1 cellular context compared by ENCODE assay signal in the genomic region with DNA sequence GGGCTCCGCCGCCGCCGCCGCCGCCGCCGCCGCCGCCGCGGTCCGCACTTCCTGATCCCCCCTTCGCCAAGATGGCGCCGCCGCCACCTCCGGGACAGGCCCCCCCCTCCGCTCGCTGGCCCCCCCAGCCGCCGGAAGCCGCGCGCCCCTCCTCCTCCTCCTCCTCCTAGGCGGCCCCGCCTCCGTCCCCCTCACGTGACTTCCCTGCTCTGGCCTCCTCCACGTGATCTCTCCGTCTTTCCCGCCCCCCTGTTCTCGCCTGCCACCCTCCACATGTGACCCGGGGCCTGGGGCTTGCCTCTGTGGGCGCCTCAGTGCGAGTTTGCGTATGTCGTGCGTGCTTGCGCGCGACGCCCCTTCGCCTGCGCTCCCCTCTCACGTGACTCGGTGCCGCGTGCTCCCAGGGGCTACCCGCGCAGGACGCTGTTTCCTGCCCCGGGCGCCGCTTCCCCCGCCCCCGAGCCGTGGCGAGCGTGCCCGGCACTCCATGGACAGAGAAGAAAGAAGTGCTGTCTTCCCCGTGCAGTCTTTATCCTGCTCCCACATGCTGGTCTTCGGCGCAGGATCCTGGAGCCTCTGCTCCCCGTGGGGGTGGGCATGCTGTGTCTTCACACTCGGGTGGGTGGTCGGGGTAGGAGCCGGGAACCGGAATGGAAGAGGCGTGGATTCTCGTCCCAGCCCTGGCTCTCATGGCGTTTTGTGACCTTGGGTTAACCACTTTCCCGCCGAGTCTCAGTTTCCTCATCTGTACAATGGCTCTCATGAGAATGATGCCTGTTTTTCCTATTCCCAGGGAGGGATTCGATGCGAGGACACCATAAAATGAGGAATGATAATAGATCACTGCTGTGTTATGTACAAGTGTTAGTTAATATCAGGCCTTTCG.
TF ChIP-seq lines count a peak whose summit lies in the region.

A gene (minus strand): TSS at position 53 of the 886 bp plus-strand sequence. CDS start 109 bp downstream, outside the sequence.

TF ChIP-seq in K562, 482 proteins besides CTCF, POLR2A, EP300 and RAD21 (continued from another document and continues in another):
- TF ChIP-seq, protein P1, sequence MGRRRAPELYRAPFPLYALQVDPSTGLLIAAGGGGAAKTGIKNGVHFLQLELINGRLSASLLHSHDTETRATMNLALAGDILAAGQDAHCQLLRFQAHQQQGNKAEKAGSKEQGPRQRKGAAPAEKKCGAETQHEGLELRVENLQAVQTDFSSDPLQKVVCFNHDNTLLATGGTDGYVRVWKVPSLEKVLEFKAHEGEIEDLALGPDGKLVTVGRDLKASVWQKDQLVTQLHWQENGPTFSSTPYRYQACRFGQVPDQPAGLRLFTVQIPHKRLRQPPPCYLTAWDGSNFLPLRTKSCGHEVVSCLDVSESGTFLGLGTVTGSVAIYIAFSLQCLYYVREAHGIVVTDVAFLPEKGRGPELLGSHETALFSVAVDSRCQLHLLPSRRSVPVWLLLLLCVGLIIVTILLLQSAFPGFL (CRISPR knock-in tag; IDR thresholded peaks at IDR 0.05): no peak
- TF ChIP-seq NCOA2 (IDR thresholded peaks at IDR 0.05; ENCODE audit: partially characterized antibody in 2 of 2) (no peak), ATF7 (IDR thresholded peaks at IDR 0.05) (peak; percentile 86), POLR3A (IDR thresholded peaks at IDR 0.05; ENCODE audit: borderline replicate concordance, extremely low read depth, insufficient read depth, insufficient read length) (no peak), OTX1 (CRISPR knock-in tag; IDR thresholded peaks at IDR 0.05) (0 out of 2 replicates have a peak, but pooled peaks have one; percentile 12), NFXL1 (CRISPR knock-in tag; IDR thresholded peaks at IDR 0.05) (no peak), ZNF143 (CRISPR knock-in tag; IDR thresholded peaks at IDR 0.05) (peak; percentile 70), KLF16 (IDR thresholded peaks at IDR 0.05) (peak; percentile 37; the same call in 1 of the 2 replicates), MEF2A (IDR thresholded peaks at IDR 0.05; ENCODE audit: control insufficient read depth, low read depth, low read length) (no peak), NCOA1 (IDR thresholded peaks at IDR 0.05; ENCODE audit: low read depth) (no peak), RBM34 (IDR thresholded peaks at IDR 0.05; ENCODE audit: borderline replicate concordance, insufficient read depth, low read length) (no peak), HDAC2 (IDR thresholded peaks at IDR 0.05) (peak; percentile 85), SREBF1 (IDR thresholded peaks at IDR 0.05; ENCODE audit: borderline replicate concordance, low read depth, low read length) (peak; percentile 88; the same call in 1 of the 2 replicates), ETV5 (CRISPR knock-in tag; IDR thresholded peaks at IDR 0.05; ENCODE audit: low read depth) (peak; percentile 64; the same call in 1 of the 2 replicates), FOXK1 (CRISPR knock-in tag; IDR thresholded peaks at IDR 0.05; ENCODE audit: borderline replicate concordance) (peak; percentile 84), KLF13 (tag; IDR thresholded peaks at IDR 0.05; ENCODE audit: borderline replicate concordance, low read depth) (peak; percentile 92), GABPB1 (CRISPR knock-in tag; IDR thresholded peaks at IDR 0.05) (peak; percentile 89), SRF (CRISPR knock-in tag; IDR thresholded peaks at IDR 0.05) (peak in 1 of 2 experiments; percentile 48; a peak in 1 of 4 replicates), PURB (CRISPR knock-in tag; IDR thresholded peaks at IDR 0.05; ENCODE audit: low read depth) (no peak), ZNF217 (CRISPR knock-in tag; IDR thresholded peaks at IDR 0.05) (no peak), RBM17 (IDR thresholded peaks at IDR 0.05; ENCODE audit: borderline replicate concordance, low read depth, low read length) (no peak), MYNN (IDR thresholded peaks at IDR 0.05) (peak; percentile 27; the same call in 1 of the 2 replicates), MYNN (CRISPR knock-in tag; IDR thresholded peaks at IDR 0.05) (no peak), NR4A1 (CRISPR knock-in tag; IDR thresholded peaks at IDR 0.05) (peak; percentile 94), NR4A1 (tag; IDR thresholded peaks at IDR 0.05) (peak; percentile 74; the same call in 1 of the 2 replicates), RCOR1 (IDR thresholded peaks at IDR 0.05; ENCODE audit: borderline replicate concordance in 1 of 2, low read depth in 2 of 2, low read length in 2 of 2) (peak; percentile 25 to 70; a peak in 2 of 4 replicates), PML (IDR thresholded peaks at IDR 0.05; ENCODE audit: low read length) (0 out of 2 replicates have a peak, but pooled peaks have one; percentile 22), ZNF77 (CRISPR knock-in tag; IDR thresholded peaks at IDR 0.05) (no peak)
- TF ChIP-seq, protein P2, sequence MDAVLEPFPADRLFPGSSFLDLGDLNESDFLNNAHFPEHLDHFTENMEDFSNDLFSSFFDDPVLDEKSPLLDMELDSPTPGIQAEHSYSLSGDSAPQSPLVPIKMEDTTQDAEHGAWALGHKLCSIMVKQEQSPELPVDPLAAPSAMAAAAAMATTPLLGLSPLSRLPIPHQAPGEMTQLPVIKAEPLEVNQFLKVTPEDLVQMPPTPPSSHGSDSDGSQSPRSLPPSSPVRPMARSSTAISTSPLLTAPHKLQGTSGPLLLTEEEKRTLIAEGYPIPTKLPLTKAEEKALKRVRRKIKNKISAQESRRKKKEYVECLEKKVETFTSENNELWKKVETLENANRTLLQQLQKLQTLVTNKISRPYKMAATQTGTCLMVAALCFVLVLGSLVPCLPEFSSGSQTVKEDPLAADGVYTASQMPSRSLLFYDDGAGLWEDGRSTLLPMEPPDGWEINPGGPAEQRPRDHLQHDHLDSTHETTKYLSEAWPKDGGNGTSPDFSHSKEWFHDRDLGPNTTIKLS (IDR thresholded peaks at IDR 0.05; ENCODE audit: borderline replicate concordance, low read depth): peak; percentile 73; the same call in 1 of the 2 replicates
- TF ChIP-seq, protein P3, sequence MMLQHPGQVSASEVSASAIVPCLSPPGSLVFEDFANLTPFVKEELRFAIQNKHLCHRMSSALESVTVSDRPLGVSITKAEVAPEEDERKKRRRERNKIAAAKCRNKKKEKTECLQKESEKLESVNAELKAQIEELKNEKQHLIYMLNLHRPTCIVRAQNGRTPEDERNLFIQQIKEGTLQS (IDR thresholded peaks at IDR 0.05): peak; percentile 34; the same call in 1 of the 2 replicates
- TF ChIP-seq, protein P3 (CRISPR knock-in tag; conservative IDR thresholded peaks at IDR 0.05): peak; percentile 60; the same call in 1 of the 2 replicates
- TF ChIP-seq, protein P4, sequence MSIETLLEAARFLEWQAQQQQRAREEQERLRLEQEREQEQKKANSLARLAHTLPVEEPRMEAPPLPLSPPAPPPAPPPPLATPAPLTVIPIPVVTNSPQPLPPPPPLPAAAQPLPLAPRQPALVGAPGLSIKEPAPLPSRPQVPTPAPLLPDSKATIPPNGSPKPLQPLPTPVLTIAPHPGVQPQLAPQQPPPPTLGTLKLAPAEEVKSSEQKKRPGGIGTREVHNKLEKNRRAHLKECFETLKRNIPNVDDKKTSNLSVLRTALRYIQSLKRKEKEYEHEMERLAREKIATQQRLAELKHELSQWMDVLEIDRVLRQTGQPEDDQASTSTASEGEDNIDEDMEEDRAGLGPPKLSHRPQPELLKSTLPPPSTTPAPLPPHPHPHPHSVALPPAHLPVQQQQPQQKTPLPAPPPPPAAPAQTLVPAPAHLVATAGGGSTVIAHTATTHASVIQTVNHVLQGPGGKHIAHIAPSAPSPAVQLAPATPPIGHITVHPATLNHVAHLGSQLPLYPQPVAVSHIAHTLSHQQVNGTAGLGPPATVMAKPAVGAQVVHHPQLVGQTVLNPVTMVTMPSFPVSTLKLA (conservative IDR thresholded peaks at IDR 0.05): peak; percentile 99
- TF ChIP-seq, protein P5, sequence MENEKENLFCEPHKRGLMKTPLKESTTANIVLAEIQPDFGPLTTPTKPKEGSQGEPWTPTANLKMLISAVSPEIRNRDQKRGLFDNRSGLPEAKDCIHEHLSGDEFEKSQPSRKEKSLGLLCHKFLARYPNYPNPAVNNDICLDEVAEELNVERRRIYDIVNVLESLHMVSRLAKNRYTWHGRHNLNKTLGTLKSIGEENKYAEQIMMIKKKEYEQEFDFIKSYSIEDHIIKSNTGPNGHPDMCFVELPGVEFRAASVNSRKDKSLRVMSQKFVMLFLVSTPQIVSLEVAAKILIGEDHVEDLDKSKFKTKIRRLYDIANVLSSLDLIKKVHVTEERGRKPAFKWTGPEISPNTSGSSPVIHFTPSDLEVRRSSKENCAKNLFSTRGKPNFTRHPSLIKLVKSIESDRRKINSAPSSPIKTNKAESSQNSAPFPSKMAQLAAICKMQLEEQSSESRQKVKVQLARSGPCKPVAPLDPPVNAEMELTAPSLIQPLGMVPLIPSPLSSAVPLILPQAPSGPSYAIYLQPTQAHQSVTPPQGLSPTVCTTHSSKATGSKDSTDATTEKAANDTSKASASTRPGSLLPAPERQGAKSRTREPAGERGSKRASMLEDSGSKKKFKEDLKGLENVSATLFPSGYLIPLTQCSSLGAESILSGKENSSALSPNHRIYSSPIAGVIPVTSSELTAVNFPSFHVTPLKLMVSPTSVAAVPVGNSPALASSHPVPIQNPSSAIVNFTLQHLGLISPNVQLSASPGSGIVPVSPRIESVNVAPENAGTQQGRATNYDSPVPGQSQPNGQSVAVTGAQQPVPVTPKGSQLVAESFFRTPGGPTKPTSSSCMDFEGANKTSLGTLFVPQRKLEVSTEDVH (IDR thresholded peaks at IDR 0.05; ENCODE audit: low read depth, partially characterized antibody): peak; percentile 83
- TF ChIP-seq, protein P6, sequence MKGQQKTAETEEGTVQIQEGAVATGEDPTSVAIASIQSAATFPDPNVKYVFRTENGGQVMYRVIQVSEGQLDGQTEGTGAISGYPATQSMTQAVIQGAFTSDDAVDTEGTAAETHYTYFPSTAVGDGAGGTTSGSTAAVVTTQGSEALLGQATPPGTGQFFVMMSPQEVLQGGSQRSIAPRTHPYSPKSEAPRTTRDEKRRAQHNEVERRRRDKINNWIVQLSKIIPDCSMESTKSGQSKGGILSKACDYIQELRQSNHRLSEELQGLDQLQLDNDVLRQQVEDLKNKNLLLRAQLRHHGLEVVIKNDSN (CRISPR knock-in tag; IDR thresholded peaks at IDR 0.05): peak; percentile 98
- TF ChIP-seq, protein P7, sequence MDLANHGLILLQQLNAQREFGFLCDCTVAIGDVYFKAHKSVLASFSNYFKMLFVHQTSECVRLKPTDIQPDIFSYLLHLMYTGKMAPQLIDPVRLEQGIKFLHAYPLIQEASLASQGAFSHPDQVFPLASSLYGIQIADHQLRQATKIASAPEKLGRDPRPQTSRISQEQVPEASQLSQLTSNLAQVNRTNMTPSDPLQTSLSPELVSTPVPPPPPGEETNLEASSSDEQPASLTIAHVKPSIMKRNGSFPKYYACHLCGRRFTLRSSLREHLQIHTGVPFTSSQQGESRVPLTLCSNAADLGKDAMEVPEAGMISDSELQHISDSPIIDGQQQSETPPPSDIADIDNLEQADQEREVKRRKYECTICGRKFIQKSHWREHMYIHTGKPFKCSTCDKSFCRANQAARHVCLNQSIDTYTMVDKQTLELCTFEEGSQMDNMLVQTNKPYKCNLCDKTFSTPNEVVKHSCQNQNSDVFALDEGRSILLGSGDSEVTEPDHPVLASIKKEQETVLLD (IDR thresholded peaks at IDR 0.05): peak; percentile 99
- TF ChIP-seq, protein P8, sequence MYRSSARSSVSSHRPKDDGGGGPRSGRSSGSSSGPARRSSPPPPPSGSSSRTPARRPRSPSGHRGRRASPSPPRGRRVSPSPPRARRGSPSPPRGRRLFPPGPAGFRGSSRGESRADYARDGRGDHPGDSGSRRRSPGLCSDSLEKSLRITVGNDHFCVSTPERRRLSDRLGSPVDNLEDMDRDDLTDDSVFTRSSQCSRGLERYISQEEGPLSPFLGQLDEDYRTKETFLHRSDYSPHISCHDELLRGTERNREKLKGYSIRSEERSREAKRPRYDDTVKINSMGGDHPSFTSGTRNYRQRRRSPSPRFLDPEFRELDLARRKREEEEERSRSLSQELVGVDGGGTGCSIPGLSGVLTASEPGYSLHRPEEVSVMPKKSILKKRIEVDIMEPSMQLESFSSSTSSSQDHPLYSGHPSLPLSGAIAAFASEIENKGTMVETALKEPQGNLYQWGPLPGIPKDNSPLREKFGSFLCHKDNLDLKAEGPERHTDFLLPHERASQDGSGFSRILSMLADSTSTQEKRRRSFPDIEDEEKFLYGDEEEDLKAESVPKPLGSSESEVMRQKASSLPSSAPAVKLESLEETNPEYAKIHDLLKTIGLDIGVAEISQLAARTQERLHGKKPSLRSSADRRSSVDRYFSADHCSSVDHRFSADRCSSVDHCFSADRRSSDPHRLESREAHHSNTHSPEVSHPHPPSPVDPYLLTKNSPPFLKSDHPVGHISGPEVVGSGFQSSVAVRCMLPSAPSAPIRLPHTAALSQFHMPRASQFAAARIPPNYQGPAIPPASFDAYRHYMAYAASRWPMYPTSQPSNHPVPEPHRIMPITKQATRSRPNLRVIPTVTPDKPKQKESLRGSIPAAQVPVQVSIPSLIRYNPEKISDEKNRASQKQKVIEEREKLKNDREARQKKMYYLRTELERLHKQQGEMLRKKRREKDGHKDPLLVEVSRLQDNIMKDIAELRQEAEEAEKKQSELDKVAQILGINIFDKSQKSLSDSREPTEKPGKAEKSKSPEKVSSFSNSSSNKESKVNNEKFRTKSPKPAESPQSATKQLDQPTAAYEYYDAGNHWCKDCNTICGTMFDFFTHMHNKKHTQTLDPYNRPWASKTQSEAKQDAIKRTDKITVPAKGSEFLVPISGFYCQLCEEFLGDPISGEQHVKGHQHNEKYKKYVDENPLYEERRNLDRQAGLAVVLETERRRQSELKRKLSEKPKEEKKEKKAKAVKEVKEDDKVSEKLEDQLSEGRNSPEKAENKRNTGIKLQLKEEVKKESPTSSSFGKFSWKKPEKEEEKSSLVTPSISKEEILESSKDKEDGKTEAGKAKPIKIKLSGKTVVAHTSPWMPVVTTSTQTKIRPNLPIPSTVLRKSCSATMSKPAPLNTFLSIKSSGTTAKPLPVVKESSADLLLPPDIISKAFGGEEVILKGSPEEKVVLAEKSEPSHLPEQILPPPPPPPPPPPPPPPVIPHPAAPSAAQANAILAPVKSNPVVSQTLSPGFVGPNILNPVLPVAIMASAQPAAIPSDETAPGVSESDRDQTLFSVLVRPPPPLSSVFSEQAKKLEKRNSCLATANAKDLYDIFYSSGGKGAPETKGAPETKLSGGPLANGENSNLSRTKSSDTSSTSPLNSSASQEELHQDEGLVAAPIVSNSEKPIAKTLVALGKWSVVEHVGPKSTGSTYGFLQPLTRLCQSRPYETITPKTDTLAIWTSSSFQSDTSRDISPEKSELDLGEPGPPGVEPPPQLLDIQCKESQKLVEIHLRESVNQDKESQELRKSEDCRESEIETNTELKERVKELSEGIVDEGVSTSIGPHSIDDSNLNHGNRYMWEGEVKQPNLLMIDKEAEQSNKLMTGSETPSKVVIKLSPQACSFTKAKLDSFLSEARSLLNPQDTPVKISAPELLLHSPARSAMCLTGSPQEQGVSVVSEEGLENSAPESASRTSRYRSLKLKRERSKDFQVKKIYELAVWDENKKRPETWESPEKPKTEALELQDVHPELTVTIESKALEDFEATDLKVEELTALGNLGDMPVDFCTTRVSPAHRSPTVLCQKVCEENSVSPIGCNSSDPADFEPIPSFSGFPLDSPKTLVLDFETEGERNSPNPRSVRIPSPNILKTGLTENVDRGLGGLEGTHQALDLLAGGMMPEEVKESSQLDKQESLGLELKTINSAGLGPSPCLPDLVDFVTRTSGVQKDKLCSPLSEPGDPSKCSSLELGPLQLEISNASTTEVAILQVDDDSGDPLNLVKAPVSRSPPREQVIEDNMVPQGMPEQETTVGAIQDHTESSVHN (IDR thresholded peaks at IDR 0.05; ENCODE audit: borderline replicate concordance in 1 of 2, low read depth in 1 of 2): no peak
